11 cellular contexts compared by ENCODE assay signal in the genomic region with DNA sequence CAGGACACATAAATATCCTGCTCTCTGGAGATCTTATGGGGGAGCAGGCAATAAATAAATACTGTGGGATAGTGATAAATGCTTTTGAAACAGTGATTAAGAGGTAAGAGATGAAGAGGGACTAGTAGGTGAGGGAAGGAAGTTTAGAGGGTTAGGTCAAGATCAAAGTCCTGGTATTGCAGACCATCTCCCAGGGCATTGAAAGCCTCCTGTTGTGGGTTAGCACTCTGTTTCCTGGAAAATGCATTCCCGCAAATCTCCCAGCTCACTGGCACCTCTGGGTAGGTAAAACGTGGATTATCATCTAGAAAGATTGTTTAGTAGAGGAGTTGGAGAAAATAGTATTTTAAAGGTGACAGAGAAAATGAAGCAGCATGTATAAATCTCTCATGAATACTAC. TPM values are rescaled to one million over a fixed set of nuclear protein-coding genes. Genes with fewer than 3 reads are reported as not detected.
A peak's percentile ranks its signal among the peaks of the same experiment; 100 is the strongest.
DNase-seq lines count a peak whose midpoint lies in the region; ATAC-seq and TF ChIP-seq lines count a peak whose summit lies in the region.
"Had no signal": no experiment of that assay in that cellular context is flagged by ENCODE, and none has a peak within 500 bp of the region (broad histone marks: within the 10 kb centered on the region; RNA-seq: fewer than 3 reads in every experiment).

No MANE protein-coding gene starts in this region.

- WGBS in suprapubic skin = 81% methylated on average over 2 of the region's 2 CpGs

- H3K27me3 ChIP-seq in iPS-15b (ENCODE audit: control insufficient read depth, insufficient read depth, low read length) (peaks cover 17% of the 10 kb centered on the region), suprapubic skin (no peaks in the 10 kb centered on the region)
- H3K27me3 ChIP-seq: foreskin keratinocyte had no signal

- ATAC-seq in activated CD8-positive, alpha-beta T cell treated with anti-CD3 and anti-CD28 coated beads for 36 hours = no peak
- ATAC-seq in GM18505 (IDR thresholded peaks at IDR 0.05; ENCODE audit: unreplicated experiment) = no peak
- ATAC-seq: foreskin keratinocyte had no signal

- intact Hi-C loops in activated CD8-positive, alpha-beta T cell treated with anti-CD3 and anti-CD28 coated beads for 36 hours (cut with micrococcal nuclease) = no loop called here

- TF ChIP-seq EP300 in suprapubic skin (IDR thresholded peaks at IDR 0.05) = no peak

- H3K4me3 ChIP-seq in iPS-15b (ENCODE audit: low read depth, low read length) (peak overlapping the region; percentile 73), suprapubic skin (peak overlapping the region; percentile 84)

- CTCF ChIA-PET in activated CD8-positive, alpha-beta T cell treated with anti-CD3 and anti-CD28 coated beads for 36 hours (lab: Charles Lee) = no interaction called here

- H3K27ac ChIP-seq in suprapubic skin = no peak overlapping the region
- H3K27ac ChIP-seq: foreskin keratinocyte, neutrophil had no signal

- no peaks in the 10 kb centered on the region for H3K36me3 Mint-ChIP-seq in activated naive CD4-positive, alpha-beta T cell treated with anti-CD3 and anti-CD28 coated beads, Interleukin-2, amount 50 U/mL, for 24 hours
- peaks cover 9% of the 10 kb centered on the region for H3K36me3 Mint-ChIP-seq in activated CD8-positive, alpha-beta T cell treated with anti-CD3 and anti-CD28 coated beads for 36 hours (ENCODE audit: low read depth)

- H3K36me3 ChIP-seq in iPS-15b (ENCODE audit: control insufficient read depth, insufficient read depth, low read length) = no peaks in the 10 kb centered on the region
- no peaks in the 10 kb centered on the region for H3K36me3 ChIP-seq in suprapubic skin
- H3K36me3 ChIP-seq: neutrophil had no signal

- H3K27ac Mint-ChIP-seq in activated naive CD4-positive, alpha-beta T cell treated with anti-CD3 and anti-CD28 coated beads, Interleukin-2, amount 50 U/mL, for 24 hours = no peak overlapping the region
- no peak overlapping the region for H3K27ac Mint-ChIP-seq in activated CD8-positive, alpha-beta T cell treated with anti-CD3 and anti-CD28 coated beads for 36 hours

- no peaks in the 10 kb centered on the region for H3K27me3 Mint-ChIP-seq in activated naive CD4-positive, alpha-beta T cell treated with anti-CD3 and anti-CD28 coated beads, Interleukin-2, amount 50 U/mL, for 24 hours
- no peaks in the 10 kb centered on the region for H3K27me3 Mint-ChIP-seq in activated CD8-positive, alpha-beta T cell treated with anti-CD3 and anti-CD28 coated beads for 36 hours

- H3K4me1 Mint-ChIP-seq in activated naive CD4-positive, alpha-beta T cell treated with anti-CD3 and anti-CD28 coated beads, Interleukin-2, amount 50 U/mL, for 24 hours = peaks cover 43% of the 10 kb centered on the region
- peaks cover 28% of the 10 kb centered on the region for H3K4me1 Mint-ChIP-seq in activated CD8-positive, alpha-beta T cell treated with anti-CD3 and anti-CD28 coated beads for 36 hours (ENCODE audit: low read depth)

- no peak overlapping the region for H3K9ac ChIP-seq in iPS-15b (ENCODE audit: low read depth, low read length)

- no peak for TF ChIP-seq CTCF in activated CD8-positive, alpha-beta T cell treated with anti-CD3 and anti-CD28 coated beads for 36 hours (IDR thresholded peaks at IDR 0.05)
- no peak for TF ChIP-seq CTCF in suprapubic skin (IDR thresholded peaks at IDR 0.05)

- no peaks in the 10 kb centered on the region for H3K9me3 Mint-ChIP-seq in activated naive CD4-positive, alpha-beta T cell treated with anti-CD3 and anti-CD28 coated beads, Interleukin-2, amount 50 U/mL, for 24 hours
- H3K9me3 Mint-ChIP-seq in activated CD8-positive, alpha-beta T cell treated with anti-CD3 and anti-CD28 coated beads for 36 hours = no peaks in the 10 kb centered on the region

- H3K4me1 ChIP-seq in iPS-15b (ENCODE audit: control insufficient read depth, insufficient read depth, low read length) (peaks cover 19% of the 10 kb centered on the region), suprapubic skin (peaks cover 21% of the 10 kb centered on the region)

- H3K9me3 ChIP-seq in iPS-15b (ENCODE audit: control insufficient read depth, insufficient read depth, low read length) (no peaks in the 10 kb centered on the region), suprapubic skin (no peaks in the 10 kb centered on the region)
- H3K9me3 ChIP-seq: neutrophil had no signal

- no peak for DNase-seq in activated naive CD4-positive, alpha-beta T cell treated with anti-CD3 and anti-CD28 coated beads, Interleukin-2, amount 50 U/mL, for 16 hours
- no peak for DNase-seq in activated CD8-positive, alpha-beta T cell treated with anti-CD3 and anti-CD28 coated beads for 36 hours
- DNase-seq in suprapubic skin (ENCODE audit: low spot score in 2 of 2) (no peak), DMS53 (lab: John Stamatoyannopoulos, UW) (no peak), Ammon's horn (ENCODE audit: low spot score) (no peak)
- DNase-seq: foreskin keratinocyte, NCI-H1417 treated with DMSO at 0.1 percent for 48 hours had no signal

- peak overlapping the region; percentile 88 for H3K4me3 Mint-ChIP-seq in activated naive CD4-positive, alpha-beta T cell treated with anti-CD3 and anti-CD28 coated beads, Interleukin-2, amount 50 U/mL, for 24 hours
- H3K4me3 Mint-ChIP-seq in activated CD8-positive, alpha-beta T cell treated with anti-CD3 and anti-CD28 coated beads for 36 hours = peak overlapping the region; percentile 93

- TF ChIP-seq POLR2A in suprapubic skin (IDR thresholded peaks at IDR 0.05) (no peak), GM18505 (IDR thresholded peaks at IDR 0.05; ENCODE audit: borderline replicate concordance, extremely low read depth, insufficient read depth, insufficient read length) (no peak)

- POLR2A ChIA-PET in activated CD8-positive, alpha-beta T cell treated with anti-CD3 and anti-CD28 coated beads for 36 hours (lab: Charles Lee) = no interaction called here

RNA-seq across cellular contexts. Expression of a gene that starts 2.2 kb away (rescaled TPM):
- 10 to 100 TPM; 24.0 to 24.3 TPM for total RNA-seq in activated CD8-positive, alpha-beta T cell treated with anti-CD3 and anti-CD28 coated beads for 36 hours
- total RNA-seq in suprapubic skin = 10 to 100 TPM; 13.3 to 39.3 (median 15.3) TPM

RNA-seq across cellular contexts. Expression of a gene that starts 7.8 kb away (rescaled TPM):
- 10 to 100 TPM; 48.5 to 50.3 TPM for total RNA-seq in activated CD8-positive, alpha-beta T cell treated with anti-CD3 and anti-CD28 coated beads for 36 hours
- total RNA-seq in suprapubic skin = 10 to 100 TPM; 26.7 to 33.0 (median 30.9) TPM
